Comparison of ENCODE assay signal across 9 cellular contexts in genomic region chr5:69517763-69518212, GRCh38. TPM values are rescaled to one million over a fixed set of nuclear protein-coding genes. Genes with fewer than 3 reads are reported as not detected.
DNase-seq lines count a peak whose midpoint lies in the region; ATAC-seq and TF ChIP-seq lines count a peak whose summit lies in the region.
"Had no signal": no experiment of that assay in that cellular context is flagged by ENCODE, and none has a peak within 500 bp of the region (broad histone marks: within the 10 kb centered on the region; RNA-seq: fewer than 3 reads in every experiment).

No MANE protein-coding gene starts in this region.

- H3K56ac ChIP-seq in IMR-90 (ENCODE audit: extremely low read depth, insufficient read depth, low read length): no peak overlapping the region

- H4K20me1 ChIP-seq in IMR-90 (ENCODE audit: insufficient read depth, low read length) (no peaks in the 10 kb centered on the region), PC-9 (ENCODE audit: insufficient read depth) (no peaks in the 10 kb centered on the region)

- H3K36me3 ChIP-seq in IMR-90 (ENCODE audit: control insufficient read depth, insufficient read depth, low read length) (no peaks in the 10 kb centered on the region), PC-9 (ENCODE audit: low read depth) (peaks cover 7% of the 10 kb centered on the region; the same call in 1 of the 2 replicates), prostate gland (no peaks in the 10 kb centered on the region)
- no peaks in the 10 kb centered on the region for H3K36me3 ChIP-seq in effector memory CD4-positive, alpha-beta T cell (ENCODE audit: control insufficient read depth, insufficient read depth, low read length)

- intact Hi-C loops in IMR-90 (cut with micrococcal nuclease): no loop called here
- intact Hi-C loops in PC-9 (cut with micrococcal nuclease; ENCODE audit: unreplicated experiment): loop anchor here (2.0 kb wide), 2 partner anchors 15 to 25 kb away; partner anchors contain the start of gene OCLN
- intact Hi-C loops in prostate gland (cut with DNase I): no loop called here

- no peak overlapping the region for H2BK120ac ChIP-seq in IMR-90 (ENCODE audit: low read depth, low read length)

- H3K27ac ChIP-seq in IMR-90 (ENCODE audit: insufficient read depth, low read length) (no peak overlapping the region), PC-9 (peak overlapping the region; percentile 99), prostate gland (peak overlapping the region in 1 of 2 donors; percentile 21)
- no peak overlapping the region for H3K27ac ChIP-seq in effector memory CD4-positive, alpha-beta T cell (ENCODE audit: insufficient read depth, low read length, poor library complexity, severe bottlenecking)

- H3K79me2 ChIP-seq in PC-9 (ENCODE audit: low read depth): peaks cover 62% of the 10 kb centered on the region

- no peak overlapping the region; the same call in 1 of the 2 replicates for H2BK20ac ChIP-seq in IMR-90 (ENCODE audit: low read depth, low read length)

- H2BK5ac ChIP-seq in IMR-90 (ENCODE audit: low read depth, low read length, poor library complexity, severe bottlenecking): no peak overlapping the region

- no peak overlapping the region for H2AK9ac ChIP-seq in IMR-90 (replicated peaks; ENCODE audit: low read depth, low read length, poor library complexity)

- H2BK15ac ChIP-seq in IMR-90 (ENCODE audit: low read depth, low read length): no peak overlapping the region

- H3K4ac ChIP-seq in IMR-90 (ENCODE audit: low read depth, low read length): no peak overlapping the region

- no peak overlapping the region for H3K4me3 ChIP-seq in IMR-90 (ENCODE audit: insufficient read depth, low read depth, low read length)
- no peak overlapping the region; the same call in 1 of the 2 replicates for H3K4me3 ChIP-seq in PC-9
- no peak overlapping the region for H3K4me3 ChIP-seq in prostate gland
- no peak overlapping the region for H3K4me3 ChIP-seq in effector memory CD4-positive, alpha-beta T cell (ENCODE audit: insufficient read depth, low read depth, low read length, poor library complexity, severe bottlenecking)

- H3K9me1 ChIP-seq in IMR-90 (ENCODE audit: insufficient read depth, low read length): no peaks in the 10 kb centered on the region

- no peak overlapping the region for H2AK5ac ChIP-seq in IMR-90 (ENCODE audit: low read depth, low read length)

- H3K27me3 ChIP-seq in IMR-90 (ENCODE audit: control insufficient read depth, insufficient read depth, low read length) (no peaks in the 10 kb centered on the region), PC-9 (ENCODE audit: insufficient read depth, low read depth) (no peaks in the 10 kb centered on the region), prostate gland (replicated peaks; ENCODE audit: insufficient read depth) (no peaks in the 10 kb centered on the region)
- no peaks in the 10 kb centered on the region for H3K27me3 ChIP-seq in effector memory CD4-positive, alpha-beta T cell (replicated peaks; ENCODE audit: control insufficient read depth, insufficient read depth, low read length, poor library complexity, severe bottlenecking)

- H4K8ac ChIP-seq in IMR-90 (ENCODE audit: low read depth in 2 of 2, low read length in 2 of 2): no peak overlapping the region

- ATAC-seq in IMR-90 (ENCODE audit: low read depth): peak; percentile 38
- no peak for ATAC-seq in GM21825 (IDR thresholded peaks at IDR 0.05; ENCODE audit: unreplicated experiment)

- POLR2A ChIA-PET in IMR-90 (lab: Charles Lee; ENCODE audit: unreplicated experiment) (no interaction called here), PC-9 (lab: Charles Lee; ENCODE audit: unreplicated experiment) (interaction anchor here (0.6 to 1.0 kb wide), 6 partner anchors 9 to 328 kb away, joined by 3 to 15 read pairs (median 4); no protein-coding TSS in a partner anchor)

- H3K4me2 ChIP-seq in IMR-90 (ENCODE audit: low read depth, low read length) (peak overlapping the region; percentile 38; the same call in 1 of the 2 replicates), PC-9 (peak overlapping the region; percentile 77)

- no peaks in the 10 kb centered on the region for H3K9me2 ChIP-seq in PC-9 (ENCODE audit: insufficient read depth)

- CTCF ChIA-PET in IMR-90 (lab: Yijun Ruan, JAX): interaction anchor here (1.0 kb wide), 1 partner anchor 21 kb away, joined by 7 read pairs; no protein-coding TSS in a partner anchor
- CTCF ChIA-PET in PC-9 (lab: Charles Lee): no interaction called here

- DNase-seq in IMR-90 (peak; percentile 40), PC-9 (peak; percentile 52 to 98), fibroblast of gingiva (ENCODE audit: low read depth) (peak; percentile 44), prostate gland (ENCODE audit: low spot score) (peak; percentile 36), HK-2 (ENCODE audit: unreplicated experiment) (no peak), NOMO-1 treated with dmso at 0.1 percent for 144 hours (lab: John Stamatoyannopoulos, UW; ENCODE audit: unreplicated experiment) (no peak)
- DNase-seq in effector memory CD4-positive, alpha-beta T cell: no peak
- DNase-seq: activated naive CD4-positive, alpha-beta T cell treated with anti-CD3 and anti-CD28 coated beads, Interleukin-2, amount 10 ng/mL, durations not matched to agents 7 days and 5 days had no signal

- no peak overlapping the region for H4K5ac ChIP-seq in IMR-90 (ENCODE audit: low read depth, low read length)

- H4K91ac ChIP-seq in IMR-90 (ENCODE audit: insufficient read depth, low read depth, low read length): no peak overlapping the region

- 0 out of 2 replicates have a peak overlapping the region, but pooled peaks have one; percentile 76 for H3K14ac ChIP-seq in IMR-90 (replicated peaks; ENCODE audit: low read depth, low read length)

- no CpG with 5 or more reads among the region's 4 CpGs for WGBS in IMR-90 (ENCODE audit: extremely low coverage in 2 of 2, insufficient read length in 1 of 2), 2 experiments
- 18% methylated on average over 4 of the region's 4 CpGs for WGBS in prostate gland

- in situ Hi-C loops in IMR-90 (cut with MboI; ENCODE audit: low sequenced_read_pairs): no loop called here

- dilution Hi-C loops in IMR-90 (cut with HindIII; ENCODE audit: low sequenced_read_pairs, unreplicated experiment): no loop called here

- peaks cover 78% of the 10 kb centered on the region for H3F3A ChIP-seq in PC-9 (ENCODE audit: insufficient read depth, low read depth)

- peaks cover 11% of the 10 kb centered on the region for H3K4me1 ChIP-seq in IMR-90 (ENCODE audit: control insufficient read depth, insufficient read depth, low read length)
- H3K4me1 ChIP-seq in PC-9 (replicated peaks; ENCODE audit: insufficient read depth): peaks cover 82% of the 10 kb centered on the region
- peaks cover 3% of the 10 kb centered on the region for H3K4me1 ChIP-seq in prostate gland (replicated peaks)
- H3K4me1 ChIP-seq in effector memory CD4-positive, alpha-beta T cell (ENCODE audit: control insufficient read depth, insufficient read depth, low read length, poor library complexity, severe bottlenecking): no peaks in the 10 kb centered on the region

- no TSS peak for BruUV-seq in IMR-90 (replicated peaks; lab: Mats Ljungman, UMichigan)
- BruUV-seq in PC-9 (replicated peaks; lab: Mats Ljungman, UMichigan): no TSS peak

- H3K23ac ChIP-seq in IMR-90 (ENCODE audit: low read depth, low read length): 0 out of 2 replicates have a peak overlapping the region, but pooled peaks have one; percentile 56

- H3K9ac ChIP-seq in IMR-90 (ENCODE audit: low read depth, low read length): no peak overlapping the region

- H3K79me1 ChIP-seq in IMR-90 (ENCODE audit: low read depth in 1 of 2, low read length in 2 of 2): no peaks in the 10 kb centered on the region

- H3K18ac ChIP-seq in IMR-90 (ENCODE audit: low read depth, low read length): no peak overlapping the region

- H3K9me3 ChIP-seq in IMR-90 (ENCODE audit: control insufficient read depth, insufficient read depth, low read length): no peaks in the 10 kb centered on the region
- no peaks in the 10 kb centered on the region for H3K9me3 ChIP-seq in PC-9 (ENCODE audit: insufficient read depth, low read depth)
- no peaks in the 10 kb centered on the region for H3K9me3 ChIP-seq in prostate gland
- H3K9me3 ChIP-seq in effector memory CD4-positive, alpha-beta T cell (ENCODE audit: control insufficient read depth, low read length): no peaks in the 10 kb centered on the region

- H2AFZ ChIP-seq in IMR-90 (replicated peaks; ENCODE audit: low read length, poor library complexity) (no peak overlapping the region), PC-9 (no peak overlapping the region)

- TF ChIP-seq CTCF in IMR-90 (conservative IDR thresholded peaks at IDR 0.05; ENCODE audit: low read depth, low read length) (no peak), PC-9 (conservative IDR thresholded peaks at IDR 0.05) (no peak), prostate gland (IDR thresholded peaks at IDR 0.05) (no peak)

- TF ChIP-seq POLR2A in IMR-90 (IDR thresholded peaks at IDR 0.05; ENCODE audit: low read depth, low read length) (no peak), prostate gland (IDR thresholded peaks at IDR 0.05) (no peak)

- TF ChIP-seq RAD21 in IMR-90 (IDR thresholded peaks at IDR 0.05; ENCODE audit: low read length): no peak

TF ChIP-seq in IMR-90, 13 proteins besides CTCF, POLR2A, EP300 and RAD21 (continues in another document):
- TF ChIP-seq MXI1 (IDR thresholded peaks at IDR 0.05; ENCODE audit: borderline replicate concordance, low read depth, low read length): no peak
- no peak for TF ChIP-seq BHLHE40 (IDR thresholded peaks at IDR 0.05; ENCODE audit: low read depth, low read length)
- no peak for TF ChIP-seq CEBPB (IDR thresholded peaks at IDR 0.05; ENCODE audit: low read depth, low read length)
- TF ChIP-seq CHD1 (IDR thresholded peaks at IDR 0.05; ENCODE audit: low read depth, low read length): no peak
- TF ChIP-seq, protein P1, sequence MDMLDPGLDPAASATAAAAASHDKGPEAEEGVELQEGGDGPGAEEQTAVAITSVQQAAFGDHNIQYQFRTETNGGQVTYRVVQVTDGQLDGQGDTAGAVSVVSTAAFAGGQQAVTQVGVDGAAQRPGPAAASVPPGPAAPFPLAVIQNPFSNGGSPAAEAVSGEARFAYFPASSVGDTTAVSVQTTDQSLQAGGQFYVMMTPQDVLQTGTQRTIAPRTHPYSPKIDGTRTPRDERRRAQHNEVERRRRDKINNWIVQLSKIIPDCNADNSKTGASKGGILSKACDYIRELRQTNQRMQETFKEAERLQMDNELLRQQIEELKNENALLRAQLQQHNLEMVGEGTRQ (IDR thresholded peaks at IDR 0.05; ENCODE audit: low read depth, low read length): no peak
- TF ChIP-seq RCOR1 (IDR thresholded peaks at IDR 0.05; ENCODE audit: insufficient replicate concordance, low read length): no peak

RNA-seq across cellular contexts. Expression of gene OCLN, which starts 25.2 kb away (rescaled TPM):
- 0.72 and 0.83 TPM in 2 replicates for total RNA-seq in IMR-90 (2012; rRNA removed)
- polyA plus RNA-seq in IMR-90 (2012; rRNA removed): 0.82 and 0.99 TPM in 2 replicates
- 0.07 and 0.15 TPM in 2 replicates for polyA plus RNA-seq in IMR-90 (2012; cell fraction: cytosol; rRNA removed)
- 0.16 and 2.6 TPM in 2 replicates for polyA plus RNA-seq in IMR-90 (2012; cell fraction: nucleus; rRNA removed; ENCODE audit: low replicate concordance)
- 66.5 and 77.4 TPM in 2 replicates for total RNA-seq in PC-9 (2021)
- total RNA-seq in prostate gland: 10 to 100 TPM; 20.2 to 26.8 TPM

RNA-seq across cellular contexts. Expression of gene GTF2H2C, which starts 42.2 kb away (rescaled TPM):
- total RNA-seq in IMR-90 (2012; rRNA removed) (32.8 and 35.8 TPM in 2 replicates), PC-9 (2021) (16.9 and 24.7 TPM in 2 replicates), prostate gland (10 to 100 TPM; 16.3 to 29.6 TPM)
- polyA plus RNA-seq in IMR-90 (2012; rRNA removed): 14.7 and 16.9 TPM in 2 replicates
- polyA plus RNA-seq in IMR-90 (2012; cell fraction: cytosol; rRNA removed): 4.0 and 6.1 TPM in 2 replicates
- 3.4 and 21.7 TPM in 2 replicates for polyA plus RNA-seq in IMR-90 (2012; cell fraction: nucleus; rRNA removed; ENCODE audit: low replicate concordance)

Comparison
In these comparisons a context has a peak if more than half of its experiments do, and no peak if none do; other contexts are left out.
1. DNase-seq: peak in IMR-90 (single experiment), PC-9 (2 of 2), fibroblast of gingiva (single experiment) and prostate gland (single experiment); none in HK-2 (single experiment), NOMO-1 treated with dmso at 0.1 percent for 144 hours (single experiment) and effector memory CD4-positive, alpha-beta T cell (0 of 3).
2. RNA of gene OCLN, which starts 25.2 kb away (total RNA-seq): 66.5 to 77.4 TPM in PC-9 and 20.2 to 26.8 TPM in prostate gland; 0.72 to 0.83 TPM in IMR-90; every median in the first group is over 10 times any median in the second.